ENCODE assay signal across 8 cellular contexts in the genomic region with DNA sequence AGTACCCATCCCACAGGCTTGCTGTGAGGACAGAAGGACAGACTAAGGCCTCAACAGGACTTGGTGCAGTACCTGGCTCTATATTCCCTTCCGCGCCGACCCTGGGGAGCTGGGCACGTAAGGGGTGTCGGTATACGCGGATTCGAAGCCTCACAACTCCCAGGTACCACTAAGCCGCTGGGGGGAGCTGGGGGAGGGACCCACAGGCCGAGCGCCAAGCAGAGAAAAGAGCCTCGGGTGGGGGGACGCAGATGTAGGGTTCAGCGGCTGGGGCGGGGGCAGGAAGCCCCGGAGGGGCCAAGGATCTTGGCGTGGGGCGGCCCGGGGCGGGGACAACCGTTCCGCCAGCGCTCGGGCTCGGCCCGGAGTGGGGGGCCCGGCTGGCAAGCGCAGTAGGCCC.
DNase-seq lines count a peak whose midpoint lies in the region; ATAC-seq, FAIRE-seq and TF ChIP-seq lines count a peak whose summit lies in the region.

No MANE protein-coding gene starts in this region.

- peak; percentile 15 for ATAC-seq in HG03025 (IDR thresholded peaks at IDR 0.05; ENCODE audit: low FRiP score, unreplicated experiment)
- ATAC-seq in SK-N-SH treated with all-trans-retinoic acid at 6 μM for 48 hours: peak; percentile 38

- H3K9ac ChIP-seq in iPS-15b (ENCODE audit: low read depth, low read length): peak overlapping the region; percentile 65

- H3K4me1 ChIP-seq in ascending aorta (peaks cover 0 to 7% of the 10 kb centered on the region in 2 donors), iPS-15b (ENCODE audit: control insufficient read depth, insufficient read depth, low read length) (peaks cover 3% of the 10 kb centered on the region), small intestine (ENCODE audit: control insufficient read depth in 2 of 2, insufficient read depth in 1 of 2, low read depth in 1 of 2, low read length in 1 of 2) (peaks cover 4 to 7% of the 10 kb centered on the region in 2 donors)

- H3K36me3 ChIP-seq in ascending aorta: peaks cover 20 to 22% of the 10 kb centered on the region in 2 donors
- H3K36me3 ChIP-seq in iPS-15b (ENCODE audit: control insufficient read depth, insufficient read depth, low read length): peaks cover 15% of the 10 kb centered on the region
- peaks cover 4 to 13% of the 10 kb centered on the region in 2 donors for H3K36me3 ChIP-seq in small intestine (ENCODE audit: control insufficient read depth in 2 of 2, insufficient read depth in 2 of 2, low read length in 2 of 2)

- H3K4me3 ChIP-seq in ascending aorta: peak overlapping the region; percentile 91 to 98
- H3K4me3 ChIP-seq in iPS-15b (ENCODE audit: low read depth, low read length): peak overlapping the region; percentile 77
- peak overlapping the region; percentile 87 to 93 for H3K4me3 ChIP-seq in small intestine (ENCODE audit: low read depth in 1 of 2, low read length in 2 of 2)

- no peak for TF ChIP-seq CTCF in ascending aorta (IDR thresholded peaks at IDR 0.05)

- 0 to 1% (median 0%) methylated on average over 26 to 28 of the region's 28 CpGs for WGBS in small intestine, 3 donors

- peak overlapping the region; percentile 84 to 90 for H3K27ac ChIP-seq in ascending aorta
- peak overlapping the region; percentile 72 to 86 for H3K27ac ChIP-seq in small intestine (ENCODE audit: low read depth in 1 of 2, low read length in 1 of 2)

- H3K27me3 ChIP-seq in ascending aorta (no peaks in the 10 kb centered on the region), iPS-15b (ENCODE audit: control insufficient read depth, insufficient read depth, low read length) (peaks cover 3% of the 10 kb centered on the region), small intestine (ENCODE audit: control insufficient read depth in 2 of 2, insufficient read depth in 2 of 2, low read length in 2 of 2) (no peaks in the 10 kb centered on the region)

- H3K9me3 ChIP-seq in ascending aorta (no peaks in the 10 kb centered on the region), iPS-15b (ENCODE audit: control insufficient read depth, insufficient read depth, low read length) (no peaks in the 10 kb centered on the region), small intestine (ENCODE audit: control insufficient read depth, low read depth) (no peaks in the 10 kb centered on the region)

- FAIRE-seq in small intestine (lab: Jason Lieb, UNC): no peak

- DNase-seq in NCI-H1092 (lab: John Stamatoyannopoulos, UW) (peak; percentile 17), NCI-H1092 treated with DMSO at 0.1 percent for 48 hours (lab: John Stamatoyannopoulos, UW) (no peak), ascending aorta (ENCODE audit: low spot score in 2 of 2) (peak in 1 of 2 donors; percentile 64), small intestine (peak; percentile 26), D341Med (ENCODE audit: low spot score) (no peak)

- intact Hi-C loops in ascending aorta (cut with DNase I): loop anchor here (1.0 to 10.0 kb wide), 7 partner anchors 90 to 781 kb away; partner anchors contain the start of genes REPIN1, ZNF783 and ZNF862

TF ChIP-seq in SK-N-SH treated with all-trans-retinoic acid at 6 μM for 48 hours, 23 proteins besides CTCF, POLR2A, EP300 and RAD21:
- TF ChIP-seq ZFP30 (CRISPR knock-in tag; IDR thresholded peaks at IDR 0.05) (no peak), ESRRG (CRISPR knock-in tag; IDR thresholded peaks at IDR 0.05) (no peak), ARNTL (CRISPR knock-in tag; IDR thresholded peaks at IDR 0.05; ENCODE audit: borderline replicate concordance, low read depth) (no peak), SNAI2 (CRISPR knock-in tag; IDR thresholded peaks at IDR 0.05) (no peak)
- TF ChIP-seq, protein P1, sequence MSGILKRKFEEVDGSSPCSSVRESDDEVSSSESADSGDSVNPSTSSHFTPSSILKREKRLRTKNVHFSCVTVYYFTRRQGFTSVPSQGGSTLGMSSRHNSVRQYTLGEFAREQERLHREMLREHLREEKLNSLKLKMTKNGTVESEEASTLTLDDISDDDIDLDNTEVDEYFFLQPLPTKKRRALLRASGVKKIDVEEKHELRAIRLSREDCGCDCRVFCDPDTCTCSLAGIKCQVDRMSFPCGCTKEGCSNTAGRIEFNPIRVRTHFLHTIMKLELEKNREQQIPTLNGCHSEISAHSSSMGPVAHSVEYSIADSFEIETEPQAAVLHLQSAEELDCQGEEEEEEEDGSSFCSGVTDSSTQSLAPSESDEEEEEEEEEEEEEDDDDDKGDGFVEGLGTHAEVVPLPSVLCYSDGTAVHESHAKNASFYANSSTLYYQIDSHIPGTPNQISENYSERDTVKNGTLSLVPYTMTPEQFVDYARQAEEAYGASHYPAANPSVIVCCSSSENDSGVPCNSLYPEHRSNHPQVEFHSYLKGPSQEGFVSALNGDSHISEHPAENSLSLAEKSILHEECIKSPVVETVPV (CRISPR knock-in tag; IDR thresholded peaks at IDR 0.05): no peak

Comparison
In these comparisons a context has a peak if more than half of its experiments do, and no peak if none do; other contexts are left out.
1. DNase-seq: peak in NCI-H1092 (single experiment) and small intestine (single experiment); none in NCI-H1092 treated with DMSO at 0.1 percent for 48 hours (single experiment) and D341Med (single experiment).
2. Peak in every context shown above with its lines, with median percentiles within 50 percentile points of each other: H3K4me3 ChIP-seq.